ENCODE assay signal across 7 cellular contexts in genomic region chr7:151573042-151573441, GRCh38. TPM values are rescaled to one million over a fixed set of nuclear protein-coding genes. Genes with fewer than 3 reads are reported as not detected.
DNase-seq lines count a peak whose midpoint lies in the region; ATAC-seq and TF ChIP-seq lines count a peak whose summit lies in the region.
"Not testable (repeated sequence)": the region's sequence is repeated elsewhere in the genome, so short reads cannot be mapped to it uniquely, and the experiment has no call there.

No MANE protein-coding gene starts in this region.

- not testable (repeated sequence) for H3K27me3 Mint-ChIP-seq in activated CD8-positive, alpha-beta T cell treated with anti-CD3 and anti-CD28 coated beads for 36 hours

- not testable (repeated sequence) for H3K36me3 ChIP-seq in PC-3 (ENCODE audit: low read depth, low read length); mammary epithelial cell (ENCODE audit: insufficient read depth, low read length)

- TF ChIP-seq CTCF in PC-3 (conservative IDR thresholded peaks at IDR 0.05; ENCODE audit: low read depth, low read length); activated CD8-positive, alpha-beta T cell treated with anti-CD3 and anti-CD28 coated beads for 36 hours (IDR thresholded peaks at IDR 0.05); mammary epithelial cell (conservative IDR thresholded peaks at IDR 0.05 in 1 of 2, IDR thresholded peaks at IDR 0.05 in 1 of 2; ENCODE audit: extremely low read depth in 1 of 2, insufficient read depth in 1 of 2, low read depth in 1 of 2, low read length in 2 of 2): not testable (repeated sequence)

- intact Hi-C loops in PC-3 (cut with micrococcal nuclease) (loop anchor here (5.0 kb wide), 1 partner anchor 49 kb away; no protein-coding TSS in a partner anchor), mammary epithelial cell (cut with micrococcal nuclease) (loop anchor here (10.0 kb wide), 1 partner anchor 362 kb away; no protein-coding TSS in a partner anchor)
- intact Hi-C loops in activated CD8-positive, alpha-beta T cell treated with anti-CD3 and anti-CD28 coated beads for 36 hours (cut with micrococcal nuclease), result not testable (repeated sequence)

- not testable (repeated sequence) for H3K27me3 ChIP-seq in PC-3 (ENCODE audit: low read length); mammary epithelial cell (ENCODE audit: insufficient read depth, low read length)

- dilution Hi-C loops in mammary epithelial cell (cut with HindIII; ENCODE audit: low sequenced_read_pairs), result not testable (repeated sequence)

- H3K9me3 ChIP-seq in PC-3 (ENCODE audit: low read length); mammary epithelial cell (replicated peaks; ENCODE audit: insufficient read depth, low read length): not testable (repeated sequence)

- POLR2A ChIA-PET in PC-3 (lab: Charles Lee; ENCODE audit: unreplicated experiment); activated CD8-positive, alpha-beta T cell treated with anti-CD3 and anti-CD28 coated beads for 36 hours (lab: Charles Lee): not testable (repeated sequence)

- H3K4me2 ChIP-seq in PC-3 (ENCODE audit: low read length); mammary epithelial cell (ENCODE audit: insufficient read depth, low read depth, low read length): not testable (repeated sequence)

- not testable (repeated sequence) for H2AFZ ChIP-seq in PC-3 (ENCODE audit: low read length); mammary epithelial cell (ENCODE audit: low read depth, low read length)

- in situ Hi-C loops in mammary epithelial cell (cut with MboI; ENCODE audit: low sequenced_read_pairs in 2 of 2), result not testable (repeated sequence)

- not testable (repeated sequence) for H4K20me1 ChIP-seq in PC-3 (ENCODE audit: low read length); mammary epithelial cell (ENCODE audit: insufficient read depth, low read length)

- H3K9ac ChIP-seq in PC-3 (ENCODE audit: low read length); mammary epithelial cell (ENCODE audit: insufficient read depth, low read length): not testable (repeated sequence)

- H3K4me1 Mint-ChIP-seq in activated CD8-positive, alpha-beta T cell treated with anti-CD3 and anti-CD28 coated beads for 36 hours (ENCODE audit: low read depth), result not testable (repeated sequence)

- H3K27ac ChIP-seq in PC-3 (ENCODE audit: low read length); mammary epithelial cell (ENCODE audit: insufficient read depth, low read depth, low read length): not testable (repeated sequence)

- not testable (repeated sequence) for H3K36me3 Mint-ChIP-seq in activated CD8-positive, alpha-beta T cell treated with anti-CD3 and anti-CD28 coated beads for 36 hours (ENCODE audit: low read depth)

- H3F3A ChIP-seq in PC-3 (ENCODE audit: low read length, unreplicated experiment), result not testable (repeated sequence)

- not testable (repeated sequence) for H3K4me1 ChIP-seq in PC-3 (ENCODE audit: insufficient read depth, low read length); mammary epithelial cell (ENCODE audit: insufficient read depth, low read length)

- CTCF ChIA-PET in PC-3 (lab: Charles Lee), result interaction anchor here (0.5 kb wide), 1 partner anchor 72 kb away, joined by 3 read pairs; no protein-coding TSS in a partner anchor
- CTCF ChIA-PET in activated CD8-positive, alpha-beta T cell treated with anti-CD3 and anti-CD28 coated beads for 36 hours (lab: Charles Lee), result interaction anchor here (0.6 to 0.9 kb wide), 2 partner anchors 124 to 186 kb away, joined by 3 read pairs; no protein-coding TSS in a partner anchor
- CTCF ChIA-PET in mammary epithelial cell (lab: Charles Lee; ENCODE audit: low non-redundant PET), result not testable (repeated sequence)

- H3K27ac Mint-ChIP-seq in activated CD8-positive, alpha-beta T cell treated with anti-CD3 and anti-CD28 coated beads for 36 hours, result not testable (repeated sequence)

- not testable (repeated sequence) for H3K9me3 Mint-ChIP-seq in activated CD8-positive, alpha-beta T cell treated with anti-CD3 and anti-CD28 coated beads for 36 hours

- not testable (repeated sequence) for BruUV-seq in PC-3 (replicated peaks; lab: Mats Ljungman, UMichigan); mammary epithelial cell (replicated peaks; lab: Mats Ljungman, UMichigan)

- not testable (repeated sequence) for H3K79me2 ChIP-seq in PC-3 (ENCODE audit: low read length)
- H3K79me2 ChIP-seq in mammary epithelial cell (ENCODE audit: insufficient read depth, low read length), result peaks cover 16% of the 10 kb centered on the region

- not testable (repeated sequence) for H3K4me3 ChIP-seq in PC-3 (ENCODE audit: low read length); mammary epithelial cell (replicated peaks in 1 of 3; ENCODE audit: insufficient read depth in 1 of 3, low read depth in 2 of 3, low read length in 3 of 3)

- WGBS in mammary epithelial cell (ENCODE audit: low coverage, missing lambda C conversion rate), result 32% methylated on average over 3 of the region's 3 CpGs

- DNase-seq in Daoy (ENCODE audit: low read depth) (peak; percentile 94), HS-27A (ENCODE audit: low read depth) (peak; percentile 39), PC-3 (peak; percentile 62), mammary epithelial cell (peak; percentile 90), fibroblast of peridontal ligament (ENCODE audit: extremely low read depth) (peak; percentile 69), myocyte (ENCODE audit: low read depth) (peak; percentile 51)
- not testable (repeated sequence) for DNase-seq in activated CD8-positive, alpha-beta T cell treated with anti-CD3 and anti-CD28 coated beads for 36 hours

- not testable (repeated sequence) for H3K4me3 Mint-ChIP-seq in activated CD8-positive, alpha-beta T cell treated with anti-CD3 and anti-CD28 coated beads for 36 hours

- ATAC-seq in PC-3, result peak; percentile 67
- ATAC-seq in activated CD8-positive, alpha-beta T cell treated with anti-CD3 and anti-CD28 coated beads for 36 hours, result peak; percentile 45

- not testable (repeated sequence) for H3K9me2 ChIP-seq in PC-3 (replicated peaks; ENCODE audit: low read length)

RNA-seq across cellular contexts. Expression of gene RHEB, which starts 53.3 kb away (rescaled TPM):
- 307 and 426 TPM in 2 replicates for total RNA-seq in Daoy (2014; rRNA removed; shearing (Covaris generic))
- total RNA-seq in PC-3 (2014; rRNA removed) (87.0 and 99.3 TPM in 2 replicates), mammary epithelial cell (100 to 1,000 TPM in 1 of 2 donors, 10 to 100 TPM in 1; 57.3 to 105 TPM), myocyte (106 and 114 TPM in 2 replicates)
- total RNA-seq in activated CD8-positive, alpha-beta T cell treated with anti-CD3 and anti-CD28 coated beads for 36 hours, result 10 to 100 TPM; 42.0 to 42.6 TPM
- polyA plus RNA-seq in mammary epithelial cell, result 56.0 TPM
- polyA minus RNA-seq in mammary epithelial cell, result 93.7 TPM
- polyA plus RNA-seq in myocyte (2012), result 133 TPM
